16 cellular contexts compared by ENCODE assay signal in the genomic region with DNA sequence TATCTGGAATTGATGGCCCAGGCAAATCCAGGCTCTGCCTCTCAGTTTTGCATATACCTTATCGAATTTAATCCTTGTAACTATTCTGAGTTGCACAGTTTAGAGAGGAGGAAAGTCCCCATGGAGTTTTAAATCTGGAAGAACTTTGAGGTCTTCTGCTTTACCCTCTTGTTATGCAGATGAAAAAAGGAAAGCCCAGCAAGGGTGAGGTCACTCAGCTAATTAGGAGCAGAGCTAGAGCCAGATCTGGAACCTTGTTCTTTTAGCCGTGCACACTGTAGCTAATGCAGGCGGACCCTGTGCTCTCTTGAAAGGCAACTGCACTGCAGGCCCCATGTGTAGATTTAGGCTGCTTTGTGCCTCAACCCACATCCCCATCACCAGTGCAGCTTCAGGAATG.
DNase-seq lines count a peak whose midpoint lies in the region; ATAC-seq and TF ChIP-seq lines count a peak whose summit lies in the region.
"Had no signal": no experiment of that assay in that cellular context is flagged by ENCODE, and none has a peak within 500 bp of the region (broad histone marks: within the 10 kb centered on the region; RNA-seq: fewer than 3 reads in every experiment).

No MANE protein-coding gene starts in this region.

- H3K9me2 ChIP-seq in SU-DHL-6 (replicated peaks; ENCODE audit: insufficient read depth, low read length), result no peaks in the 10 kb centered on the region
- H3K9me2 ChIP-seq in PC-3 (replicated peaks; ENCODE audit: low read length), result no peaks in the 10 kb centered on the region

- H3K36me3 ChIP-seq in SU-DHL-6 (ENCODE audit: low read length), result no peaks in the 10 kb centered on the region
- no peaks in the 10 kb centered on the region for H3K36me3 ChIP-seq in PC-3 (ENCODE audit: low read depth, low read length)
- H3K36me3 ChIP-seq: BLaER1 had no signal

- H2AFZ ChIP-seq in SU-DHL-6 (ENCODE audit: low read depth, low read length, severe bottlenecking) (no peak overlapping the region), PC-3 (ENCODE audit: low read length) (no peak overlapping the region)

- H3K9ac ChIP-seq in SU-DHL-6 (ENCODE audit: low read length) (peak overlapping the region; percentile 70), PC-3 (ENCODE audit: low read length) (no peak overlapping the region)
- H3K9ac ChIP-seq: BLaER1 had no signal

- H3K4me3 ChIP-seq in SU-DHL-6 (ENCODE audit: insufficient read depth, low read length, poor library complexity, severe bottlenecking), result no peak overlapping the region
- no peak overlapping the region for H3K4me3 ChIP-seq in PC-3 (ENCODE audit: low read length)
- H3K4me3 ChIP-seq: BLaER1, K562 had no signal

- no peaks in the 10 kb centered on the region for H4K20me1 ChIP-seq in SU-DHL-6 (ENCODE audit: low read depth, low read length)
- no peaks in the 10 kb centered on the region for H4K20me1 ChIP-seq in PC-3 (ENCODE audit: low read length)
- H4K20me1 ChIP-seq: BLaER1 had no signal

- H3K9me3 ChIP-seq in SU-DHL-6 (ENCODE audit: insufficient read depth, low read length) (no peaks in the 10 kb centered on the region), PC-3 (ENCODE audit: low read length) (no peaks in the 10 kb centered on the region)
- H3K9me3 ChIP-seq: Caco-2 had no signal

- peak overlapping the region; percentile 70 for H3K4me2 ChIP-seq in SU-DHL-6 (ENCODE audit: low read depth, low read length, poor library complexity, severe bottlenecking)
- H3K4me2 ChIP-seq in PC-3 (ENCODE audit: low read length), result no peak overlapping the region

- H3K79me2 ChIP-seq in SU-DHL-6 (ENCODE audit: insufficient read depth, low read length) (no peaks in the 10 kb centered on the region), PC-3 (ENCODE audit: low read length) (no peaks in the 10 kb centered on the region)

- H3K27me3 ChIP-seq in SU-DHL-6 (ENCODE audit: low read length) (no peaks in the 10 kb centered on the region), PC-3 (ENCODE audit: low read length) (no peaks in the 10 kb centered on the region)
- H3K27me3 ChIP-seq: BLaER1 had no signal

- H3K4me1 ChIP-seq in PC-3 (ENCODE audit: insufficient read depth, low read length), result peaks cover 14% of the 10 kb centered on the region
- H3K4me1 ChIP-seq: Caco-2 had no signal

- intact Hi-C loops in posterior vena cava (cut with DNase I), result no loop called here
- intact Hi-C loops in PC-3 (cut with micrococcal nuclease), result loop anchor here (10.0 kb wide), 1 partner anchor 654 kb away; no protein-coding TSS in a partner anchor

- H3K27ac ChIP-seq in SU-DHL-6 (ENCODE audit: low read depth, low read length), result peak overlapping the region; percentile 97
- H3K27ac ChIP-seq in PC-3 (ENCODE audit: low read length), result no peak overlapping the region
- H3K27ac ChIP-seq: 22Rv1, BLaER1 had no signal

- no TSS peak for BruUV-seq in PC-3 (replicated peaks; lab: Mats Ljungman, UMichigan)

- POLR2A ChIA-PET in PC-3 (lab: Charles Lee; ENCODE audit: unreplicated experiment), result interaction anchor here (0.5 kb wide), 1 partner anchor 294 kb away, joined by 7 read pairs; no protein-coding TSS in a partner anchor

- TF ChIP-seq CTCF in SU-DHL-6 (IDR thresholded peaks at IDR 0.05; ENCODE audit: insufficient read depth, low read length, poor library complexity, severe bottlenecking) (no peak), PC-3 (conservative IDR thresholded peaks at IDR 0.05; ENCODE audit: low read depth, low read length) (no peak)

- ATAC-seq in HG02973 (IDR thresholded peaks at IDR 0.05; ENCODE audit: unreplicated experiment) (no peak), PC-3 (no peak)
- ATAC-seq: K562 had no signal

- H3F3A ChIP-seq in SU-DHL-6 (ENCODE audit: insufficient read depth), result peaks cover 61% of the 10 kb centered on the region
- H3F3A ChIP-seq in PC-3 (ENCODE audit: low read length, unreplicated experiment), result no peaks in the 10 kb centered on the region

- CTCF ChIA-PET in PC-3 (lab: Charles Lee), result no interaction called here

- peak; percentile 62 for DNase-seq in DMS 273 (lab: John Stamatoyannopoulos, UW; ENCODE audit: unreplicated experiment)
- no peak for DNase-seq in DMS 273 treated with DMSO at 0.1 percent for 48 hours (lab: John Stamatoyannopoulos, UW)
- peak; percentile 34 for DNase-seq in posterior vena cava (ENCODE audit: low spot score)
- no peak for DNase-seq in activated CD8-positive, alpha-beta memory T cell treated with anti-CD3 and anti-CD28 coated beads, Interleukin-2, amount 50 U/mL, for 4 hours
- DNase-seq in PC-3, result no peak
- DNase-seq: Caco-2; CD8-positive, alpha-beta memory T cell; DMS79; EL; HCEC 1CT; HFFc6 had no signal

Comparison
In these comparisons a context has a peak if more than half of its experiments do, and no peak if none do; other contexts are left out.
1. DNase-seq: peak in DMS 273 (single experiment) and posterior vena cava (single experiment); none in DMS 273 treated with DMSO at 0.1 percent for 48 hours (single experiment), activated CD8-positive, alpha-beta memory T cell treated with anti-CD3 and anti-CD28 coated beads, Interleukin-2, amount 50 U/mL, for 4 hours (single experiment) and PC-3 (single experiment).